ENCODE assay signal across 35 cellular contexts in genomic region chr11:46726206-46726862, GRCh38. TPM values are rescaled to one million over a fixed set of nuclear protein-coding genes. Genes with fewer than 3 reads are reported as not detected.
"Had no signal": no experiment of that assay in that cellular context is flagged by ENCODE, and none has a peak within 500 bp of the region (broad histone marks: within the 10 kb centered on the region; RNA-seq: fewer than 3 reads in every experiment).

No MANE protein-coding gene starts in this region.

- H3K9me3 ChIP-seq: left ventricle myocardium inferior, mucosa of descending colon, neutrophil, pancreas, right atrium auricular region, tibial nerve had no signal

- FAIRE-seq: pancreas had no signal

- H3K4me1 ChIP-seq: left ventricle myocardium inferior, pancreas, right atrium auricular region, tibial nerve had no signal

- H3K27me3 ChIP-seq: neutrophil, pancreas, right atrium auricular region, tibial nerve had no signal

- H3K9me3 Mint-ChIP-seq: activated B cell treated with CpG ODN at 0.5 μM for 24 hours; activated naive CD4-positive, alpha-beta T cell treated with anti-CD3 and anti-CD28 coated beads, Interleukin-2, amount 50 U/mL, for 24 hours; activated naive CD8-positive, alpha-beta T cell treated with anti-CD3 and anti-CD28 coated beads, Interleukin-2, amount 50 U/mL, for 24 hours; activated T-helper 2 cell treated with anti-CD3 and anti-CD28 coated beads, Interferon-gamma antibody, Interleukin-2, Interleukin-4, amounts not matched to agents 10 μg/mL and 5 μg/mL and 100 μg/mL, durations not matched to agents 14 hours and 24 hours and 36 hours; endodermal cell; immature natural killer cell; nephron; stimulated activated naive B cell treated with anti-CD40 and anti-IgM and Interleukin-4, amounts not matched to agents 10 μg/mL and 1 μg/mL and 100 μg/mL, for 72 hours had no signal

- H3K27ac ChIP-seq: left ventricle myocardium inferior, neutrophil, pancreas, right atrium auricular region, tibial nerve had no signal

- H3K4me3 Mint-ChIP-seq: activated B cell treated with CpG ODN at 0.5 μM for 24 hours; activated CD4-positive, alpha-beta T cell treated with anti-CD3 and anti-CD28 coated beads for 36 hours; activated CD8-positive, alpha-beta memory T cell treated with anti-CD3 and anti-CD28 coated beads, Interleukin-2, amount 10 ng/mL, durations not matched to agents 7 days and 5 days; activated CD8-positive, alpha-beta T cell treated with anti-CD3 and anti-CD28 coated beads, Interleukin-2, amount 10 ng/mL, durations not matched to agents 7 days and 5 days; activated naive CD4-positive, alpha-beta T cell treated with anti-CD3 and anti-CD28 coated beads, Interleukin-2, amount 50 U/mL, for 24 hours; activated naive CD8-positive, alpha-beta T cell treated with anti-CD3 and anti-CD28 coated beads, Interleukin-2, amount 50 U/mL, for 24 hours; endodermal cell; immature natural killer cell; nephron; stimulated activated naive B cell treated with anti-CD40 and anti-IgM and Interleukin-4, amounts not matched to agents 10 μg/mL and 1 μg/mL and 100 μg/mL, for 72 hours had no signal

- H3K4me1 Mint-ChIP-seq: activated CD4-positive, alpha-beta T cell treated with anti-CD3 and anti-CD28 coated beads for 36 hours; activated CD8-positive, alpha-beta memory T cell treated with anti-CD3 and anti-CD28 coated beads, Interleukin-2, amount 10 ng/mL, durations not matched to agents 7 days and 5 days; activated naive CD4-positive, alpha-beta T cell treated with anti-CD3 and anti-CD28 coated beads, Interleukin-2, amount 50 U/mL, for 24 hours; activated naive CD8-positive, alpha-beta T cell treated with anti-CD3 and anti-CD28 coated beads, Interleukin-2, amount 50 U/mL, for 24 hours; endodermal cell; immature natural killer cell; nephron; stimulated activated naive B cell treated with anti-CD40 and anti-IgM and Interleukin-4, amounts not matched to agents 10 μg/mL and 1 μg/mL and 100 μg/mL, for 72 hours had no signal

- H3K36me3 ChIP-seq: left ventricle myocardium inferior, neutrophil, pancreas, right atrium auricular region, tibial nerve had no signal

- H3K4me3 ChIP-seq: left ventricle myocardium inferior, mucosa of descending colon, pancreas, right atrium auricular region, smooth muscle cell, tibial nerve had no signal

- DNase-seq: activated B cell treated with CpG ODN at 0.5 μM for 24 hours; activated CD4-positive, alpha-beta T cell treated with anti-CD3 and anti-CD28 coated beads for 36 hours; activated CD8-positive, alpha-beta memory T cell treated with anti-CD3 and anti-CD28 coated beads, Interleukin-2, amount 10 ng/mL, durations not matched to agents 7 days and 5 days; activated CD8-positive, alpha-beta T cell treated with anti-CD3 and anti-CD28 coated beads, Interleukin-2, amount 10 ng/mL, durations not matched to agents 7 days and 5 days; activated naive CD8-positive, alpha-beta T cell treated with anti-CD3 and anti-CD28 coated beads, Interleukin-2, amount 50 U/mL, for 24 hours; activated T-cell treated with anti-CD3 and anti-CD28 coated beads, Interleukin-2, amount 50 U/mL, for 48 hours; amygdala; central memory CD4-positive, alpha-beta T cell; foreskin fibroblast; head of caudate nucleus; hypothalamus; immature natural killer cell; kidney glomerular epithelial cell; left ventricle myocardium inferior; mucosa of descending colon; pancreas; stimulated activated CD4-positive, alpha-beta T cell treated with anti-CD3 and anti-CD28 coated beads, Interleukin-15, amount 100 ng/mL, for 24 hours; stimulated activated CD4-positive, alpha-beta T cell treated with anti-CD3 and anti-CD28 coated beads, Interleukin-2, amount 100 ng/mL, for 24 hours; stimulated activated naive B cell treated with anti-CD40 and anti-IgM and Interleukin-4, amounts not matched to agents 10 μg/mL and 1 μg/mL and 100 μg/mL, for 72 hours; T-helper 2 cell had no signal

- H3K4me2 ChIP-seq: smooth muscle cell had no signal

- H3K27me3 Mint-ChIP-seq: activated CD4-positive, alpha-beta T cell treated with anti-CD3 and anti-CD28 coated beads for 36 hours; activated CD8-positive, alpha-beta memory T cell treated with anti-CD3 and anti-CD28 coated beads, Interleukin-2, amount 10 ng/mL, durations not matched to agents 7 days and 5 days; activated naive CD4-positive, alpha-beta T cell treated with anti-CD3 and anti-CD28 coated beads, Interleukin-2, amount 50 U/mL, for 24 hours; activated naive CD8-positive, alpha-beta T cell treated with anti-CD3 and anti-CD28 coated beads, Interleukin-2, amount 50 U/mL, for 24 hours; stimulated activated naive B cell treated with anti-CD40 and anti-IgM and Interleukin-4, amounts not matched to agents 10 μg/mL and 1 μg/mL and 100 μg/mL, for 72 hours had no signal

- H3K36me3 Mint-ChIP-seq: activated CD8-positive, alpha-beta memory T cell treated with anti-CD3 and anti-CD28 coated beads, Interleukin-2, amount 10 ng/mL, durations not matched to agents 7 days and 5 days; activated naive CD4-positive, alpha-beta T cell treated with anti-CD3 and anti-CD28 coated beads, Interleukin-2, amount 50 U/mL, for 24 hours; immature natural killer cell; stimulated activated naive B cell treated with anti-CD40 and anti-IgM and Interleukin-4, amounts not matched to agents 10 μg/mL and 1 μg/mL and 100 μg/mL, for 72 hours had no signal

- H3K27ac Mint-ChIP-seq: activated B cell treated with CpG ODN at 0.5 μM for 24 hours; activated CD4-positive, alpha-beta T cell treated with anti-CD3 and anti-CD28 coated beads for 36 hours; activated CD8-positive, alpha-beta memory T cell treated with anti-CD3 and anti-CD28 coated beads, Interleukin-2, amount 10 ng/mL, durations not matched to agents 7 days and 5 days; activated CD8-positive, alpha-beta T cell treated with anti-CD3 and anti-CD28 coated beads, Interleukin-2, amount 10 ng/mL, durations not matched to agents 7 days and 5 days; activated naive CD4-positive, alpha-beta T cell treated with anti-CD3 and anti-CD28 coated beads, Interleukin-2, amount 50 U/mL, for 24 hours; activated naive CD8-positive, alpha-beta T cell treated with anti-CD3 and anti-CD28 coated beads, Interleukin-2, amount 50 U/mL, for 24 hours; activated T-helper 2 cell treated with anti-CD3 and anti-CD28 coated beads, Interferon-gamma antibody, Interleukin-2, Interleukin-4, amounts not matched to agents 10 μg/mL and 5 μg/mL and 100 μg/mL, durations not matched to agents 14 hours and 24 hours and 36 hours; immature natural killer cell; nephron; stimulated activated naive B cell treated with anti-CD40 and anti-IgM and Interleukin-4, amounts not matched to agents 10 μg/mL and 1 μg/mL and 100 μg/mL, for 72 hours had no signal

- ATAC-seq: activated CD4-positive, alpha-beta T cell treated with anti-CD3 and anti-CD28 coated beads for 36 hours; activated CD8-positive, alpha-beta memory T cell treated with anti-CD3 and anti-CD28 coated beads, Interleukin-2, amount 10 ng/mL, durations not matched to agents 7 days and 5 days; activated CD8-positive, alpha-beta T cell treated with anti-CD3 and anti-CD28 coated beads, Interleukin-2, amount 10 ng/mL, durations not matched to agents 7 days and 5 days; activated naive CD8-positive, alpha-beta T cell treated with anti-CD3 and anti-CD28 coated beads, Interleukin-2, amount 50 U/mL, for 24 hours; esophagus mucosa; mucosa of descending colon; pancreas; stimulated activated naive B cell treated with anti-CD40 and anti-IgM and Interleukin-4, amounts not matched to agents 10 μg/mL and 1 μg/mL and 100 μg/mL, for 72 hours had no signal

RNA-seq across cellular contexts. Expression of gene F2, which starts 7.3 kb away (rescaled TPM):
- total RNA-seq: activated B cell treated with CpG ODN at 0.5 μM for 24 hours; activated CD4-positive, alpha-beta T cell treated with anti-CD3 and anti-CD28 coated beads for 36 hours; activated CD8-positive, alpha-beta memory T cell treated with anti-CD3 and anti-CD28 coated beads, Interleukin-2, amount 10 ng/mL, durations not matched to agents 7 days and 5 days; esophagus mucosa; left ventricle myocardium inferior; lung microvascular endothelial cell; mesenteric fat pad; myocyte; pulmonary artery endothelial cell; right atrium auricular region; temporal lobe; tibial nerve; ureter had no signal
- polyA plus RNA-seq: immature natural killer cell had no signal
